17 cellular contexts compared by ENCODE assay signal in genomic region chr12:40198601-40199000, GRCh38. TPM values are rescaled to one million over a fixed set of nuclear protein-coding genes. Genes with fewer than 3 reads are reported as not detected.
A peak's percentile ranks its signal among the peaks of the same experiment; 100 is the strongest.
DNase-seq lines count a peak whose midpoint lies in the region; ATAC-seq, FAIRE-seq and TF ChIP-seq lines count a peak whose summit lies in the region.
"Had no signal": no experiment of that assay in that cellular context is flagged by ENCODE, and none has a peak within 500 bp of the region (broad histone marks: within the 10 kb centered on the region; RNA-seq: fewer than 3 reads in every experiment).

No MANE protein-coding gene starts in this region.

- H2BK120ac ChIP-seq in IMR-90 (ENCODE audit: low read depth, low read length), result no peak overlapping the region
- H2BK120ac ChIP-seq in mesenchymal stem cell (ENCODE audit: low read depth, low read length), result no peak overlapping the region

- H4K8ac ChIP-seq in IMR-90 (ENCODE audit: low read depth in 2 of 2, low read length in 2 of 2) (no peak overlapping the region), mesenchymal stem cell (ENCODE audit: low read length) (no peak overlapping the region)

- H3K4me1 ChIP-seq in IMR-90 (ENCODE audit: control insufficient read depth, insufficient read depth, low read length) (no peaks in the 10 kb centered on the region), K562 (replicated peaks in 1 of 2; ENCODE audit: control insufficient read depth in 2 of 2, insufficient read depth in 2 of 2, low read length in 2 of 2) (no peaks in the 10 kb centered on the region), mesenchymal stem cell (ENCODE audit: control insufficient read depth, insufficient read depth, low read depth, low read length) (no peaks in the 10 kb centered on the region), GM23338 (ENCODE audit: insufficient read depth) (peaks cover 10% of the 10 kb centered on the region; the same call in 1 of the 2 replicates)
- H3K4me1 ChIP-seq: HAP-1 had no signal

- no CpG with 5 or more reads among the region's 4 CpGs for WGBS in IMR-90 (ENCODE audit: extremely low coverage in 2 of 2, insufficient read length in 1 of 2), 2 experiments
- WGBS in K562 (ENCODE audit: insufficient coverage, low coverage, missing lambda C conversion rate), result 0% methylated on average over 4 of the region's 4 CpGs
- 100% methylated on average over 2 of the region's 4 CpGs for whole genome bisulfite sequencing in mesenchymal stem cell

- H3K14ac ChIP-seq in IMR-90 (replicated peaks; ENCODE audit: low read depth, low read length) (no peak overlapping the region), mesenchymal stem cell (ENCODE audit: low read length in 2 of 2) (no peak overlapping the region)

- no peak overlapping the region for H3K23ac ChIP-seq in IMR-90 (ENCODE audit: low read depth, low read length)
- no peak overlapping the region for H3K23ac ChIP-seq in mesenchymal stem cell (ENCODE audit: low read length in 2 of 2)

- intact Hi-C loops in IMR-90 (cut with micrococcal nuclease), result no loop called here
- intact Hi-C loops in K562 (cut with micrococcal nuclease), result loop anchor here (10.0 kb wide), 1 partner anchor 106 kb away; no protein-coding TSS in a partner anchor

- no peak overlapping the region for H3K4me3 Mint-ChIP-seq in GM23338
- H3K4me3 Mint-ChIP-seq: CD14-positive monocyte; T-helper 2 cell treated with Interferon-gamma antibody and Interleukin-4, amounts not matched to agents 5 μg/mL and 100 μg/mL, for 36 hours had no signal

- H3K56ac ChIP-seq in IMR-90 (ENCODE audit: extremely low read depth, insufficient read depth, low read length), result no peak overlapping the region

- H4K20me1 ChIP-seq in IMR-90 (ENCODE audit: insufficient read depth, low read length), result no peaks in the 10 kb centered on the region
- H4K20me1 ChIP-seq in K562 (replicated peaks; ENCODE audit: control insufficient read depth, insufficient read depth, low read length), result no peaks in the 10 kb centered on the region
- H4K20me1 ChIP-seq in GM23338 (replicated peaks; ENCODE audit: insufficient read depth), result no peaks in the 10 kb centered on the region

- no peaks in the 10 kb centered on the region for H3F3A ChIP-seq in GM23338 (replicated peaks; ENCODE audit: low read depth)

- H3K18ac ChIP-seq in IMR-90 (ENCODE audit: low read depth, low read length), result no peak overlapping the region
- H3K18ac ChIP-seq in mesenchymal stem cell (ENCODE audit: low read depth in 1 of 2, low read length in 2 of 2), result no peak overlapping the region

- TF ChIP-seq CTCF in IMR-90 (conservative IDR thresholded peaks at IDR 0.05; ENCODE audit: low read depth, low read length) (no peak), K562 (IDR thresholded peaks at IDR 0.05 in 2 of 3, conservative IDR thresholded peaks at IDR 0.05 in 1 of 3; ENCODE audit: insufficient read depth in 2 of 3, low read depth in 1 of 3, low read length in 3 of 3) (no peak), GM23338 (conservative IDR thresholded peaks at IDR 0.05; ENCODE audit: low read depth in 2 of 2) (no peak)

- H3K79me2 ChIP-seq in K562 (ENCODE audit: control insufficient read depth, insufficient read depth, low read length) (no peaks in the 10 kb centered on the region), GM23338 (replicated peaks; ENCODE audit: insufficient read depth) (no peaks in the 10 kb centered on the region)

- H3K79me1 ChIP-seq in IMR-90 (ENCODE audit: low read depth in 1 of 2, low read length in 2 of 2), result no peaks in the 10 kb centered on the region
- no peaks in the 10 kb centered on the region for H3K79me1 ChIP-seq in mesenchymal stem cell (replicated peaks; ENCODE audit: low read length, poor library complexity, severe bottlenecking)

- no peak overlapping the region for H2BK15ac ChIP-seq in IMR-90 (ENCODE audit: low read depth, low read length)
- no peak overlapping the region for H2BK15ac ChIP-seq in mesenchymal stem cell (ENCODE audit: low read depth, poor library complexity, severe bottlenecking)

- H3K9me3 ChIP-seq in IMR-90 (ENCODE audit: control insufficient read depth, insufficient read depth, low read length) (no peaks in the 10 kb centered on the region), K562 (replicated peaks; ENCODE audit: control insufficient read depth, insufficient read depth, low read depth, low read length) (no peaks in the 10 kb centered on the region; the same call in 1 of the 2 replicates), mesenchymal stem cell (ENCODE audit: control insufficient read depth, low read length) (no peaks in the 10 kb centered on the region)
- H3K9me3 ChIP-seq: HAP-1 had no signal

- POLR2A ChIA-PET in IMR-90 (lab: Charles Lee; ENCODE audit: unreplicated experiment), result no interaction called here
- POLR2A ChIA-PET in K562 (lab: Yijun Ruan, JAX), result no interaction called here

- H3K36me3 Mint-ChIP-seq in GM23338 (ENCODE audit: low read depth), result no peaks in the 10 kb centered on the region

- in situ Hi-C loops in IMR-90 (cut with MboI; ENCODE audit: low sequenced_read_pairs) (no loop called here), K562 (cut with MboI) (no loop called here)

- no peak overlapping the region for H2AK5ac ChIP-seq in IMR-90 (ENCODE audit: low read depth, low read length)
- H2AK5ac ChIP-seq in mesenchymal stem cell (ENCODE audit: low read length, severe bottlenecking), result no peak overlapping the region

- TF ChIP-seq EP300 in K562 (IDR thresholded peaks at IDR 0.05; ENCODE audit: low read length), result no peak

- TF ChIP-seq POLR2A in IMR-90 (IDR thresholded peaks at IDR 0.05; ENCODE audit: low read depth, low read length) (no peak), K562 (conservative IDR thresholded peaks at IDR 0.05) (no peak)

- H4K5ac ChIP-seq in IMR-90 (ENCODE audit: low read depth, low read length), result no peak overlapping the region

- BruUV-seq in IMR-90 (replicated peaks; lab: Mats Ljungman, UMichigan) (no TSS peak), K562 (replicated peaks; lab: Mats Ljungman, UMichigan) (no TSS peak)

- H2BK12ac ChIP-seq in mesenchymal stem cell (ENCODE audit: low read length in 2 of 2), result peak overlapping the region in 1 of 2 experiments; percentile 21

- H3K9ac ChIP-seq in IMR-90 (ENCODE audit: low read depth, low read length) (no peak overlapping the region), K562 (ENCODE audit: insufficient read depth in 1 of 2, low read depth in 2 of 2, low read length in 2 of 2) (no peak overlapping the region), mesenchymal stem cell (ENCODE audit: low read length) (no peak overlapping the region)

- peaks cover 8% of the 10 kb centered on the region; the same call in 1 of the 2 replicates for H3K9me2 ChIP-seq in GM23338 (ENCODE audit: insufficient read depth)

- H3K4ac ChIP-seq in IMR-90 (ENCODE audit: low read depth, low read length), result no peak overlapping the region
- no peak overlapping the region for H3K4ac ChIP-seq in mesenchymal stem cell (ENCODE audit: low read depth in 1 of 2, low read length in 2 of 2)

- no peak overlapping the region for H3K4me2 ChIP-seq in IMR-90 (ENCODE audit: low read depth, low read length)
- H3K4me2 ChIP-seq in K562 (ENCODE audit: insufficient read depth, low read length), result no peak overlapping the region
- H3K4me2 ChIP-seq in mesenchymal stem cell (ENCODE audit: low read length, poor library complexity, severe bottlenecking), result no peak overlapping the region
- no peak overlapping the region for H3K4me2 ChIP-seq in GM23338

- peak; percentile 53 for DNase-seq in ELR (ENCODE audit: low read depth)
- peak; percentile 13 for DNase-seq in IMR-90
- no peak for DNase-seq in K562 (ENCODE audit: extremely low read depth in 1 of 4, low spot score in 3 of 4)
- peak; percentile 63 for DNase-seq in mesenchymal stem cell
- DNase-seq in GM23338 (ENCODE audit: low spot score), result no peak
- DNase-seq in HuH-7 (ENCODE audit: low spot score), result no peak
- DNase-seq: KBM-7, NCI-H146, NCI-H2081, NCI-H2171 treated with DMSO at 0.1 percent for 48 hours, SHP77 had no signal

- H3K9me1 ChIP-seq in IMR-90 (ENCODE audit: insufficient read depth, low read length) (no peaks in the 10 kb centered on the region), K562 (ENCODE audit: control insufficient read depth, insufficient read depth, low read length) (no peaks in the 10 kb centered on the region)

- CTCF ChIA-PET in IMR-90 (lab: Yijun Ruan, JAX), result no interaction called here
- CTCF ChIA-PET in K562 (lab: Yijun Ruan, JAX; ENCODE audit: low intra/inter-chr PET ratio), result no interaction called here

- H3K27me3 Mint-ChIP-seq in GM23338 (ENCODE audit: insufficient read depth, low read depth, poor library complexity), result peaks cover 2% of the 10 kb centered on the region

- H3K27ac Mint-ChIP-seq in GM23338, result no peak overlapping the region
- H3K27ac Mint-ChIP-seq: T-helper 2 cell treated with Interferon-gamma antibody and Interleukin-4, amounts not matched to agents 5 μg/mL and 100 μg/mL, for 36 hours had no signal

- H4K91ac ChIP-seq in IMR-90 (ENCODE audit: insufficient read depth, low read depth, low read length), result no peak overlapping the region
- H4K91ac ChIP-seq in mesenchymal stem cell (ENCODE audit: low read length), result no peak overlapping the region

- H3K4me3 ChIP-seq in IMR-90 (ENCODE audit: insufficient read depth, low read depth, low read length) (no peak overlapping the region), K562 (no peak overlapping the region), mesenchymal stem cell (ENCODE audit: insufficient read depth in 1 of 2, low read depth in 1 of 2, low read length in 2 of 2) (no peak overlapping the region), GM23338 (no peak overlapping the region)
- H3K4me3 ChIP-seq: HAP-1, SK-N-MC had no signal

- FAIRE-seq in K562 (lab: Jason Lieb, UNC), result no peak
- FAIRE-seq: GM12891 had no signal

- H3K36me3 ChIP-seq in IMR-90 (ENCODE audit: control insufficient read depth, insufficient read depth, low read length) (no peaks in the 10 kb centered on the region), K562 (ENCODE audit: control insufficient read depth, insufficient read depth, low read length) (no peaks in the 10 kb centered on the region), mesenchymal stem cell (ENCODE audit: control insufficient read depth in 1 of 2, insufficient read depth in 2 of 2, low read depth in 1 of 2, low read length in 2 of 2) (no peaks in the 10 kb centered on the region), GM23338 (ENCODE audit: insufficient read depth) (no peaks in the 10 kb centered on the region)
- H3K36me3 ChIP-seq: HAP-1 had no signal

- H3K27me3 ChIP-seq in IMR-90 (ENCODE audit: control insufficient read depth, insufficient read depth, low read length), result no peaks in the 10 kb centered on the region
- H3K27me3 ChIP-seq in K562 (ENCODE audit: control insufficient read depth in 2 of 2, insufficient read depth in 2 of 2, low read length in 2 of 2), result no peaks in the 10 kb centered on the region
- no peaks in the 10 kb centered on the region for H3K27me3 ChIP-seq in mesenchymal stem cell (ENCODE audit: control insufficient read depth in 1 of 2, insufficient read depth in 1 of 2, low read length in 2 of 2)
- H3K27me3 ChIP-seq in GM23338 (ENCODE audit: insufficient read depth), result no peaks in the 10 kb centered on the region

- H2BK5ac ChIP-seq in IMR-90 (ENCODE audit: low read depth, low read length, poor library complexity, severe bottlenecking), result no peak overlapping the region
- no peak overlapping the region for H2BK5ac ChIP-seq in mesenchymal stem cell (ENCODE audit: low read depth, low read length, poor library complexity, severe bottlenecking)

- H2AFZ ChIP-seq in IMR-90 (replicated peaks; ENCODE audit: low read length, poor library complexity) (no peak overlapping the region), K562 (ENCODE audit: low read depth, low read length) (no peak overlapping the region), mesenchymal stem cell (ENCODE audit: low read depth, low read length) (no peak overlapping the region), GM23338 (no peak overlapping the region)

- H2AK9ac ChIP-seq in IMR-90 (replicated peaks; ENCODE audit: low read depth, low read length, poor library complexity), result no peak overlapping the region

- H3K9me3 Mint-ChIP-seq in GM23338, result no peaks in the 10 kb centered on the region
- H3K9me3 Mint-ChIP-seq: T-helper 2 cell treated with Interferon-gamma antibody and Interleukin-4, amounts not matched to agents 5 μg/mL and 100 μg/mL, for 36 hours had no signal

- dilution Hi-C loops in IMR-90 (cut with HindIII; ENCODE audit: low sequenced_read_pairs, unreplicated experiment), result no loop called here

- H2BK20ac ChIP-seq in IMR-90 (ENCODE audit: low read depth, low read length), result no peak overlapping the region

- ATAC-seq in IMR-90 (ENCODE audit: low read depth), result no peak
- ATAC-seq in K562, result no peak
- no peak for ATAC-seq in GM23338
- ATAC-seq in GM18868 (IDR thresholded peaks at IDR 0.05; ENCODE audit: unreplicated experiment), result no peak

- no peak for TF ChIP-seq RAD21 in IMR-90 (IDR thresholded peaks at IDR 0.05; ENCODE audit: low read length)
- no peak for TF ChIP-seq RAD21 in K562 (CRISPR knock-in tag; conservative IDR thresholded peaks at IDR 0.05 in 1 of 2, IDR thresholded peaks at IDR 0.05 in 1 of 2)

- peaks cover 12% of the 10 kb centered on the region for H3K4me1 Mint-ChIP-seq in GM23338

- H3K27ac ChIP-seq in IMR-90 (ENCODE audit: insufficient read depth, low read length) (no peak overlapping the region), K562 (ENCODE audit: extremely low read depth, low read depth, low read length) (no peak overlapping the region), mesenchymal stem cell (ENCODE audit: low read length, poor library complexity, severe bottlenecking) (no peak overlapping the region), GM23338 (ENCODE audit: low read depth) (no peak overlapping the region)
- H3K27ac ChIP-seq: SK-N-MC had no signal

RNA-seq across cellular contexts. Expression of gene LRRK2, which starts 26.2 kb away (rescaled TPM):
- 0.54 and 1.1 TPM in 2 replicates for total RNA-seq in IMR-90 (2012; rRNA removed)
- polyA plus RNA-seq in IMR-90 (2012; rRNA removed), result 0.17 and 0.36 TPM in 2 replicates
- polyA plus RNA-seq in IMR-90 (2012; cell fraction: cytosol; rRNA removed), result 0.04 and 0.05 TPM in 2 replicates
- polyA plus RNA-seq in IMR-90 (2012; cell fraction: nucleus; rRNA removed; ENCODE audit: low replicate concordance), result 0.05 and 0.73 TPM in 2 replicates
- 1.0 and 1.7 TPM in 2 replicates for total RNA-seq in K562 (2011; cell fraction: chromatin; rRNA removed; ENCODE audit: low replicate concordance)
- 0.26 and 0.33 TPM in 2 replicates for total RNA-seq in K562 (2011; cell fraction: nucleolus; rRNA removed)
- 0.37 and 0.46 TPM in 2 replicates for total RNA-seq in K562 (2011; cell fraction: nucleoplasm; rRNA removed)
- total RNA-seq in K562 (2014; rRNA removed), result 0.08 and 0.32 TPM in 2 replicates
- total RNA-seq in K562 (2014; rRNA removed; fragmentation: Illumina TruSeq; extraction: Trizol), result 0.19 and 0.25 TPM in 2 replicates
- 0.15 and 0.40 TPM in 2 replicates for total RNA-seq in K562 (2015; rRNA removed; fragmentation: Illumina TruSeq; extraction: Trizol)
- 0.58 and 0.89 TPM in 2 replicates for total RNA-seq in K562 (2021)
- polyA plus RNA-seq in K562 (2011; rRNA removed), result 0.03 and 0.45 TPM in 2 replicates
- 0.06 TPM in 1 of 2 replicates, not detected in the other for polyA plus RNA-seq in K562 (2011; cell fraction: cytosol; rRNA removed)
- 0.18 TPM in 1 of 2 replicates, not detected in the other for polyA plus RNA-seq in K562 (2011; cell fraction: nucleus; rRNA removed)
- polyA plus RNA-seq in K562 (2012), result 0.12 and 0.39 TPM in 2 replicates
- 0.11 and 0.31 TPM in 2 replicates for polyA plus RNA-seq in K562 (2014; fragmentation: Illumina TruSeq; extraction: Trizol)
- under 1 TPM; 0.03 to 0.13 TPM for polyA plus RNA-seq in K562 (2014; fragmentation: Nextera tagmentation; extraction: Ambion mirVana)
- polyA plus RNA-seq in K562 (2014; rRNA removed), result 0.08 and 0.15 TPM in 2 replicates
- polyA minus RNA-seq in K562 (2011; rRNA and poly(A)+ RNA removed), result 0.18 and 0.53 TPM in 2 replicates
- polyA minus RNA-seq in K562 (2011; cell fraction: cytosol; rRNA and poly(A)+ RNA removed), result 0.10 TPM in 1 of 2 replicates, not detected in the other
- polyA minus RNA-seq in K562 (2011; cell fraction: nucleus; rRNA and poly(A)+ RNA removed), result 0.22 and 0.40 TPM in 2 replicates
- 0.14 TPM for polyA plus RNA-seq in mesenchymal stem cell (2013, experiment 1 of 2)
- polyA plus RNA-seq in mesenchymal stem cell (2013, experiment 2 of 2), result 0.18 TPM
- total RNA-seq in GM23338 (2014; rRNA removed; shearing (Covaris generic)), result 0.24 and 0.35 TPM in 2 replicates
- polyA plus RNA-seq in GM23338 (2016; fragmentation: Nextera tagmentation; extraction: Ambion mirVana), result not detected in 2 replicates

Comparison
In these comparisons a context has a peak if more than half of its experiments do, and no peak if none do; other contexts are left out.
1. DNase-seq: peak in ELR (single experiment), IMR-90 (single experiment) and mesenchymal stem cell (single experiment); none in K562 (0 of 4), GM23338 (single experiment) and HuH-7 (single experiment).